ENCODE assay signal across 36 cellular contexts in genomic region chr2:98187194-98187593, GRCh38.
DNase-seq lines count a peak whose midpoint lies in the region; ATAC-seq, FAIRE-seq and TF ChIP-seq lines count a peak whose summit lies in the region.
"Had no signal": no experiment of that assay in that cellular context is flagged by ENCODE, and none has a peak within 500 bp of the region (broad histone marks: within the 10 kb centered on the region; RNA-seq: fewer than 3 reads in every experiment).

No MANE protein-coding gene starts in this region.

- H2BK120ac ChIP-seq in mesendoderm (ENCODE audit: low read depth, low read length) (no peak overlapping the region), neuronal stem cell (ENCODE audit: low read depth, low read length) (no peak overlapping the region)

- peaks cover 3 to 32% of the 10 kb centered on the region in 2 experiments; a peak in 3 of 5 replicates for H3K27me3 ChIP-seq in HepG2 (ENCODE audit: control insufficient read depth in 1 of 2, insufficient read depth in 2 of 2, low read length in 2 of 2)
- no peaks in the 10 kb centered on the region for H3K27me3 ChIP-seq in right lobe of liver
- H3K27me3 ChIP-seq in mesendoderm (ENCODE audit: insufficient read depth, low read length, poor library complexity) = no peaks in the 10 kb centered on the region
- peaks cover 0 to 3% (median 0%) of the 10 kb centered on the region in 3 experiments for H3K27me3 ChIP-seq in neuronal stem cell (ENCODE audit: control insufficient read depth in 3 of 3, insufficient read depth in 3 of 3, low read depth in 1 of 3, low read length in 3 of 3)
- H3K27me3 ChIP-seq: BE2C; BLaER1; BLaER1 treated with 17β-estradiol and CSF1 and Interleukin-3, amounts not matched to agents 10 nM and 100 nM had no signal

- intact Hi-C loops in HepG2 (cut with micrococcal nuclease; ENCODE audit: unreplicated experiment) = no loop called here
- intact Hi-C loops in right lobe of liver (cut with DNase I) = no loop called here

- no TSS peak for BruUV-seq in HepG2 (replicated peaks; lab: Mats Ljungman, UMichigan)

- ATAC-seq in HepG2 (no peak), right lobe of liver (no peak), HG02623 (IDR thresholded peaks at IDR 0.05; ENCODE audit: unreplicated experiment) (no peak)
- ATAC-seq: A549; CD8-positive, alpha-beta T cell had no signal

- H3K23ac ChIP-seq in mesendoderm (ENCODE audit: low read length) (no peak overlapping the region), neuronal stem cell (ENCODE audit: low read depth, low read length, poor library complexity) (no peak overlapping the region)

- H3K4me3 ChIP-seq in HepG2 (replicated peaks in 1 of 3; ENCODE audit: insufficient read depth in 1 of 3, low read depth in 2 of 3, low read length in 3 of 3) (no peak overlapping the region), right lobe of liver (no peak overlapping the region), mesendoderm (ENCODE audit: low read length) (no peak overlapping the region), neuronal stem cell (ENCODE audit: low read length in 2 of 2) (no peak overlapping the region)
- H3K4me3 ChIP-seq: A549; BLaER1; BLaER1 treated with 17β-estradiol and CSF1 and Interleukin-3, amounts not matched to agents 10 nM and 100 nM had no signal

- H3K9me3 ChIP-seq in HepG2 (ENCODE audit: low read length) (no peaks in the 10 kb centered on the region), right lobe of liver (no peaks in the 10 kb centered on the region), neuronal stem cell (replicated peaks in 1 of 2; ENCODE audit: control insufficient read depth in 2 of 2, insufficient read depth in 1 of 2, low read depth in 1 of 2, low read length in 2 of 2) (peaks cover 0 to 2% of the 10 kb centered on the region in 2 donors)
- H3K9me3 ChIP-seq: A549; BE2C; BLaER1; BLaER1 treated with 17β-estradiol and CSF1 and Interleukin-3, amounts not matched to agents 10 nM and 100 nM; Caco-2 had no signal

- H4K91ac ChIP-seq in neuronal stem cell (ENCODE audit: low read depth, low read length, poor library complexity) = no peak overlapping the region

- WGBS in HepG2 (ENCODE audit: low lambda C conversion rate) = 51% methylated on average over 7 of the region's 9 CpGs
- WGBS in right lobe of liver (ENCODE audit: insufficient coverage, low coverage, low lambda C conversion rate, missing lambda C conversion rate) = 76% methylated on average over 3 of the region's 9 CpGs
- no CpG with 5 or more reads among the region's 9 CpGs for WGBS in mesendoderm (ENCODE audit: extremely low coverage, insufficient coverage, low lambda C conversion rate)
- WGBS in neuronal stem cell (ENCODE audit: extremely low coverage in 2 of 2, insufficient read length in 2 of 2, insufficient replicate concordance in 1 of 2), 2 donors = no CpG with 5 or more reads among the region's 9 CpGs

- no peaks in the 10 kb centered on the region for H3K36me3 Mint-ChIP-seq in osteocyte (ENCODE audit: unreplicated experiment)
- H3K36me3 Mint-ChIP-seq: CD14-positive monocyte; CD4-positive, alpha-beta memory T cell; CD4-positive, CD25-positive, alpha-beta regulatory T cell; CD8-positive, alpha-beta memory T cell; CD8-positive, alpha-beta T cell had no signal

- H3K79me2 ChIP-seq in HepG2 (ENCODE audit: insufficient read depth, low read length) (no peaks in the 10 kb centered on the region), mesendoderm (ENCODE audit: control insufficient read depth, insufficient read depth, low read length) (no peaks in the 10 kb centered on the region)

- H3K4me1 ChIP-seq in HepG2 (ENCODE audit: insufficient read depth, low read length) = no peaks in the 10 kb centered on the region
- H3K4me1 ChIP-seq in right lobe of liver = no peaks in the 10 kb centered on the region
- peaks cover 3% of the 10 kb centered on the region for H3K4me1 ChIP-seq in mesendoderm (ENCODE audit: control insufficient read depth, low read depth, low read length)
- H3K4me1 ChIP-seq in neuronal stem cell (ENCODE audit: control insufficient read depth in 2 of 2, insufficient read depth in 1 of 2, low read depth in 1 of 2, low read length in 2 of 2) = peaks cover 0 to 2% of the 10 kb centered on the region in 2 donors
- H3K4me1 ChIP-seq: A549; BE2C; BLaER1; BLaER1 treated with 17β-estradiol and CSF1 and Interleukin-3, amounts not matched to agents 10 nM and 100 nM had no signal

- no peaks in the 10 kb centered on the region for H3K4me1 Mint-ChIP-seq in osteocyte (ENCODE audit: unreplicated experiment)
- H3K4me1 Mint-ChIP-seq: B cell; CD4-positive, alpha-beta memory T cell; CD4-positive, CD25-positive, alpha-beta regulatory T cell; CD8-positive, alpha-beta memory T cell had no signal

- H3K36me3 ChIP-seq in HepG2 (replicated peaks in 1 of 2; ENCODE audit: control insufficient read depth in 1 of 2, insufficient read depth in 2 of 2, low read length in 2 of 2) = no peaks in the 10 kb centered on the region
- no peaks in the 10 kb centered on the region for H3K36me3 ChIP-seq in right lobe of liver
- no peaks in the 10 kb centered on the region for H3K36me3 ChIP-seq in mesendoderm (ENCODE audit: control insufficient read depth, insufficient read depth, low read length)
- no peaks in the 10 kb centered on the region for H3K36me3 ChIP-seq in neuronal stem cell (replicated peaks in 1 of 2; ENCODE audit: control insufficient read depth in 2 of 2, insufficient read depth in 2 of 2, low read length in 2 of 2)
- H3K36me3 ChIP-seq: BE2C; BLaER1; BLaER1 treated with 17β-estradiol and CSF1 and Interleukin-3, amounts not matched to agents 10 nM and 100 nM had no signal

- POLR2A ChIA-PET in HepG2 (lab: Yijun Ruan, JAX) = no interaction called here

- H3K4ac ChIP-seq in mesendoderm (ENCODE audit: low read depth, low read length) = no peak overlapping the region
- no peak overlapping the region for H3K4ac ChIP-seq in neuronal stem cell (ENCODE audit: low read length)

- H3K27me3 Mint-ChIP-seq in osteocyte (ENCODE audit: unreplicated experiment) = no peaks in the 10 kb centered on the region
- H3K27me3 Mint-ChIP-seq: B cell; CD4-positive, CD25-positive, alpha-beta regulatory T cell had no signal

- no peak overlapping the region for H3K4me2 ChIP-seq in HepG2 (ENCODE audit: low read depth, low read length)
- no peak overlapping the region for H3K4me2 ChIP-seq in mesendoderm (ENCODE audit: low read length)
- H3K4me2 ChIP-seq in neuronal stem cell (ENCODE audit: insufficient read depth, low read length, poor library complexity, severe bottlenecking) = no peak overlapping the region
- H3K4me2 ChIP-seq: A549; BLaER1; BLaER1 treated with 17β-estradiol and CSF1 and Interleukin-3, amounts not matched to agents 10 nM and 100 nM had no signal

- H4K20me1 ChIP-seq in HepG2 (ENCODE audit: insufficient read depth, low read length) = no peaks in the 10 kb centered on the region
- H4K20me1 ChIP-seq: BLaER1; BLaER1 treated with 17β-estradiol and CSF1 and Interleukin-3, amounts not matched to agents 10 nM and 100 nM had no signal

- H2AFZ ChIP-seq in HepG2 (ENCODE audit: low read length) (no peak overlapping the region), neuronal stem cell (ENCODE audit: low read length) (no peak overlapping the region)

- H4K5ac ChIP-seq in mesendoderm (ENCODE audit: low read length) = no peak overlapping the region

- H3K9me3 Mint-ChIP-seq in osteocyte (ENCODE audit: unreplicated experiment) = no peaks in the 10 kb centered on the region
- H3K9me3 Mint-ChIP-seq: CD14-positive monocyte; CD4-positive, alpha-beta T cell; CD4-positive, CD25-positive, alpha-beta regulatory T cell; CD8-positive, alpha-beta memory T cell; CD8-positive, alpha-beta T cell had no signal

- no peak overlapping the region for H4K8ac ChIP-seq in mesendoderm (ENCODE audit: low read depth, low read length)
- no peak overlapping the region for H4K8ac ChIP-seq in neuronal stem cell (ENCODE audit: low read depth, low read length)

- no peak for TF ChIP-seq POLR2A in HepG2 (IDR thresholded peaks at IDR 0.05; ENCODE audit: insufficient read depth in 1 of 2, low read depth in 2 of 2, low read length in 2 of 2)
- TF ChIP-seq POLR2A in right lobe of liver (IDR thresholded peaks at IDR 0.05) = no peak

- TF ChIP-seq EP300 in HepG2 (IDR thresholded peaks at IDR 0.05; ENCODE audit: low read depth in 2 of 2, low read length in 2 of 2) = no peak
- no peak for TF ChIP-seq EP300 in HepG2 (CRISPR knock-in tag; IDR thresholded peaks at IDR 0.05; ENCODE audit: borderline replicate concordance)

- no peak for TF ChIP-seq CTCF in HepG2 (CRISPR knock-in tag; IDR thresholded peaks at IDR 0.05)
- TF ChIP-seq CTCF in right lobe of liver (IDR thresholded peaks at IDR 0.05) = no peak
- no peak for TF ChIP-seq CTCF in osteocyte (IDR thresholded peaks at IDR 0.05)

- H2BK12ac ChIP-seq in neuronal stem cell (ENCODE audit: low read length) = no peak overlapping the region

- H2BK15ac ChIP-seq in mesendoderm (replicated peaks; ENCODE audit: low read depth) = no peak overlapping the region
- H2BK15ac ChIP-seq in neuronal stem cell (ENCODE audit: low read length) = peak overlapping the region; percentile 20

- H3K9ac ChIP-seq in HepG2 (ENCODE audit: insufficient read depth, low read depth, low read length) (no peak overlapping the region), mesendoderm (ENCODE audit: low read length) (no peak overlapping the region), neuronal stem cell (ENCODE audit: low read depth, low read length, poor library complexity) (no peak overlapping the region)
- H3K9ac ChIP-seq: BLaER1; BLaER1 treated with 17β-estradiol and CSF1 and Interleukin-3, amounts not matched to agents 10 nM and 100 nM had no signal

- H3K27ac Mint-ChIP-seq in osteocyte (ENCODE audit: unreplicated experiment) = no peak overlapping the region
- H3K27ac Mint-ChIP-seq: B cell; CD14-positive monocyte; CD4-positive, alpha-beta memory T cell; CD4-positive, alpha-beta T cell; CD4-positive, CD25-positive, alpha-beta regulatory T cell; CD8-positive, alpha-beta memory T cell; CD8-positive, alpha-beta T cell had no signal

- H3K14ac ChIP-seq in neuronal stem cell (ENCODE audit: low read length) = no peak overlapping the region

- no peak for FAIRE-seq in HepG2 (lab: Jason Lieb, UNC)
- FAIRE-seq: A204.1, A549, D721Med had no signal

- H2AK5ac ChIP-seq in mesendoderm (ENCODE audit: low read length) (peak overlapping the region; percentile 16), neuronal stem cell (ENCODE audit: low read depth, low read length) (no peak overlapping the region)

- in situ Hi-C loops in HepG2 (cut with HindIII; ENCODE audit: extremely low pct_ligation_motif_present, low pct_unique_long_range_greater_than_20kb) = no loop called here

- H3K18ac ChIP-seq in mesendoderm (ENCODE audit: low read length) = no peak overlapping the region
- peak overlapping the region; percentile 72 for H3K18ac ChIP-seq in neuronal stem cell (ENCODE audit: low read length)

- peak overlapping the region; percentile 34 for H3K56ac ChIP-seq in mesendoderm (ENCODE audit: low read length)

- no peak for DNase-seq in HepG2 (ENCODE audit: low spot score)
- no peak for DNase-seq in right lobe of liver
- no peak for DNase-seq in mesendoderm
- no peak for DNase-seq in neuronal stem cell (ENCODE audit: low spot score)
- DNase-seq in osteocyte (ENCODE audit: extremely low spot score, unreplicated experiment) = peak; percentile 75
- no peak for DNase-seq in kidney tubule cell (ENCODE audit: low spot score)
- DNase-seq in HuH-7.5 (ENCODE audit: low spot score) = no peak
- DNase-seq: 8988T; ACHN; AML-193; BE2C; C1 segment of cervical spinal cord; Caco-2; Calu3; CD4-positive, alpha-beta memory T cell; CD4-positive, alpha-beta T cell; CD4-positive, CD25-positive, alpha-beta regulatory T cell; CD8-positive, alpha-beta memory T cell; CD8-positive, alpha-beta T cell; COR-L47; DMS 273 treated with DMSO at 0.1 percent for 48 hours; DMS153; DMS79; DMS79 treated with DMSO at 0.1 percent for 48 hours; DND-41; EL had no signal

- no peak overlapping the region for H3K4me3 Mint-ChIP-seq in osteocyte (ENCODE audit: unreplicated experiment)
- H3K4me3 Mint-ChIP-seq: B cell; CD14-positive monocyte; CD4-positive, alpha-beta memory T cell; CD4-positive, alpha-beta T cell; CD4-positive, CD25-positive, alpha-beta regulatory T cell; CD8-positive, alpha-beta memory T cell; CD8-positive, alpha-beta T cell had no signal

- CTCF ChIA-PET in HepG2 (lab: Yijun Ruan, JAX; ENCODE audit: low intra/inter-chr PET ratio, low total read pairs) = no interaction called here

- H3K79me1 ChIP-seq in mesendoderm (ENCODE audit: low read length) (no peaks in the 10 kb centered on the region), neuronal stem cell (ENCODE audit: low read depth, low read length) (no peaks in the 10 kb centered on the region)

- H3K27ac ChIP-seq in HepG2 (ENCODE audit: extremely low read length, insufficient read depth, low read length) = no peak overlapping the region
- no peak overlapping the region for H3K27ac ChIP-seq in right lobe of liver
- no peak overlapping the region for H3K27ac ChIP-seq in mesendoderm (ENCODE audit: low read depth, low read length)
- H3K27ac ChIP-seq in neuronal stem cell (replicated peaks; ENCODE audit: low read length) = no peak overlapping the region
- H3K27ac ChIP-seq: 22Rv1; A549; BLaER1; BLaER1 treated with 17β-estradiol and CSF1 and Interleukin-3, amounts not matched to agents 10 nM and 100 nM; C4-2B had no signal

- H2BK5ac ChIP-seq in mesendoderm (ENCODE audit: low read length) = no peak overlapping the region
- H2BK5ac ChIP-seq in neuronal stem cell (ENCODE audit: low read length) = no peak overlapping the region

- no peak for TF ChIP-seq RAD21 in HepG2 (CRISPR knock-in tag; IDR thresholded peaks at IDR 0.05)
